Comparison of ENCODE assay signal across 11 cellular contexts in the genomic region with DNA sequence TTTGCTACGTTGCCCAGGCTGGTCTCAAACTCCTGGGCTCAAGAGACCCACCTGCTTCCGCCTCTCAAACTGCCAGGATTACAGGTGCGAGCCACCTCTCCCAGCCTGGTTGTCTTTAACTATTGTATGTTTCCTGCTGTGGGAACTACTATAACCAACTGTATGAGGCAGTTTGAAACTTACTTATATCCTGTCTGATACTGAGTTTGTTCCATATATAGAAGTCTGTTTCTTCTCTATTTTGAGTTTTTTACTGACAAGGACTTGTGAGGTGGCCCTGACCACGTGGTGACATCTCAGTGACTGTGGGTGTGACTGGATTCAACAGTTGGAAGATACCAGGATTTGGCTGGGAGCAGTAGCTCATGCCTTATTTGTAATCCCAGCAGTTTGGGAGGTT. TPM values are rescaled to one million over a fixed set of nuclear protein-coding genes. Genes with fewer than 3 reads are reported as not detected.
DNase-seq lines count a peak whose midpoint lies in the region; ATAC-seq and TF ChIP-seq lines count a peak whose summit lies in the region.
"Had no signal": no experiment of that assay in that cellular context is flagged by ENCODE, and none has a peak within 500 bp of the region (broad histone marks: within the 10 kb centered on the region; RNA-seq: fewer than 3 reads in every experiment).

No MANE protein-coding gene starts in this region.

- 74% methylated on average over 4 of the region's 4 CpGs for WGBS in right lobe of liver (ENCODE audit: insufficient coverage, low coverage, low lambda C conversion rate, missing lambda C conversion rate)

- H3K27me3 ChIP-seq in right lobe of liver, result no peaks in the 10 kb centered on the region

- H3K4me1 ChIP-seq in right lobe of liver, result peaks cover 0 to 5% (median 0%) of the 10 kb centered on the region in 4 donors

- H3K9me3 ChIP-seq in right lobe of liver, result no peaks in the 10 kb centered on the region

- H3K36me3 ChIP-seq in right lobe of liver, result peaks cover 0 to 7% (median 3%) of the 10 kb centered on the region in 4 donors

- no peak overlapping the region for H3K4me3 Mint-ChIP-seq in activated T-helper 2 cell treated with anti-CD3 and anti-CD28 coated beads, Interferon-gamma antibody, Interleukin-2, Interleukin-4, amounts not matched to agents 10 μg/mL and 5 μg/mL and 100 μg/mL, durations not matched to agents 14 hours and 24 hours and 36 hours (ENCODE audit: low read depth)

- no peak for TF ChIP-seq POLR2A in right lobe of liver (IDR thresholded peaks at IDR 0.05)

- H3K27ac Mint-ChIP-seq in activated T-helper 2 cell treated with anti-CD3 and anti-CD28 coated beads, Interferon-gamma antibody, Interleukin-2, Interleukin-4, amounts not matched to agents 10 μg/mL and 5 μg/mL and 100 μg/mL, durations not matched to agents 14 hours and 24 hours and 36 hours, result peak overlapping the region; percentile 85

- no peak for DNase-seq in activated T-helper 2 cell treated with anti-CD3 and anti-CD28 coated beads, Interferon-gamma antibody, Interleukin-2, Interleukin-4, amounts not matched to agents 10 μg/mL and 5 μg/mL and 100 μg/mL, durations not matched to agents 14 hours and 24 hours and 36 hours (ENCODE audit: low spot score)
- DNase-seq in NCI-H1930 (lab: John Stamatoyannopoulos, UW) (no peak), foreskin fibroblast (no peak), right lobe of liver (no peak), sciatic nerve (ENCODE audit: low spot score) (no peak)
- DNase-seq: activated CD4-positive, alpha-beta T cell treated with anti-CD3 and anti-CD28 coated beads for 48 hours; DMS79; NK-92 treated with Interleukin-12 subunit alpha and Interleukin-12 subunit beta, amount 100 ng/mL, for 24 hours had no signal

- H3K36me3 Mint-ChIP-seq in activated T-helper 2 cell treated with anti-CD3 and anti-CD28 coated beads, Interferon-gamma antibody, Interleukin-2, Interleukin-4, amounts not matched to agents 10 μg/mL and 5 μg/mL and 100 μg/mL, durations not matched to agents 14 hours and 24 hours and 36 hours (ENCODE audit: low read depth), result peaks cover 50% of the 10 kb centered on the region

- TF ChIP-seq CTCF in foreskin fibroblast (IDR thresholded peaks at IDR 0.05; ENCODE audit: low read depth, low read length) (no peak), right lobe of liver (IDR thresholded peaks at IDR 0.05) (no peak)

- no peaks in the 10 kb centered on the region for H3K9me3 Mint-ChIP-seq in activated T-helper 2 cell treated with anti-CD3 and anti-CD28 coated beads, Interferon-gamma antibody, Interleukin-2, Interleukin-4, amounts not matched to agents 10 μg/mL and 5 μg/mL and 100 μg/mL, durations not matched to agents 14 hours and 24 hours and 36 hours

- no peak overlapping the region for H3K4me3 ChIP-seq in foreskin fibroblast (ENCODE audit: low read depth in 1 of 2, low read length in 2 of 2)
- H3K4me3 ChIP-seq in right lobe of liver, result no peak overlapping the region

- ATAC-seq in GM18502 (IDR thresholded peaks at IDR 0.05; ENCODE audit: poor library complexity, unreplicated experiment) (peak; percentile 94), GM19455 (IDR thresholded peaks at IDR 0.05; ENCODE audit: unreplicated experiment) (peak; percentile 96), HG03064 (IDR thresholded peaks at IDR 0.05; ENCODE audit: low read depth, unreplicated experiment) (peak; percentile 91), right lobe of liver (no peak), sciatic nerve (no peak)

- no peaks in the 10 kb centered on the region for H3K27me3 Mint-ChIP-seq in activated T-helper 2 cell treated with anti-CD3 and anti-CD28 coated beads, Interferon-gamma antibody, Interleukin-2, Interleukin-4, amounts not matched to agents 10 μg/mL and 5 μg/mL and 100 μg/mL, durations not matched to agents 14 hours and 24 hours and 36 hours (ENCODE audit: low read depth)

- H3K4me1 Mint-ChIP-seq in activated T-helper 2 cell treated with anti-CD3 and anti-CD28 coated beads, Interferon-gamma antibody, Interleukin-2, Interleukin-4, amounts not matched to agents 10 μg/mL and 5 μg/mL and 100 μg/mL, durations not matched to agents 14 hours and 24 hours and 36 hours (ENCODE audit: low read depth), result peaks cover 18% of the 10 kb centered on the region

- no peak overlapping the region for H3K27ac ChIP-seq in right lobe of liver

- intact Hi-C loops in activated T-helper 2 cell treated with anti-CD3 and anti-CD28 coated beads, Interferon-gamma antibody, Interleukin-2, Interleukin-4, amounts not matched to agents 10 μg/mL and 5 μg/mL and 100 μg/mL, durations not matched to agents 14 hours and 24 hours and 36 hours (cut with micrococcal nuclease), result no loop called here
- intact Hi-C loops in right lobe of liver (cut with DNase I) (no loop called here), sciatic nerve (cut with DNase I) (no loop called here)

RNA-seq across cellular contexts. Expression of gene FBH1, which starts 14.2 kb away (rescaled TPM):
- total RNA-seq in activated T-helper 2 cell treated with anti-CD3 and anti-CD28 coated beads, Interferon-gamma antibody, Interleukin-2, Interleukin-4, amounts not matched to agents 10 μg/mL and 5 μg/mL and 100 μg/mL, durations not matched to agents 14 hours and 24 hours and 36 hours, result 57.2 and 58.0 TPM in 2 replicates
- total RNA-seq in right lobe of liver (10 to 100 TPM; 30.8 to 38.6 (median 35.8) TPM), sciatic nerve (85.3 TPM)

RNA-seq across cellular contexts. Expression of gene ANKRD16, which starts 14.5 kb away (rescaled TPM):
- 10.4 and 11.6 TPM in 2 replicates for total RNA-seq in activated T-helper 2 cell treated with anti-CD3 and anti-CD28 coated beads, Interferon-gamma antibody, Interleukin-2, Interleukin-4, amounts not matched to agents 10 μg/mL and 5 μg/mL and 100 μg/mL, durations not matched to agents 14 hours and 24 hours and 36 hours
- total RNA-seq in right lobe of liver (1 to 10 TPM; 1.8 to 6.1 (median 4.1) TPM), sciatic nerve (10.0 TPM)

Comparison
In these comparisons a context has a peak if more than half of its experiments do, and no peak if none do; other contexts are left out.
1. ATAC-seq: peak in GM18502 (single experiment), GM19455 (single experiment) and HG03064 (single experiment); none in right lobe of liver (0 of 4) and sciatic nerve (single experiment).